In genomic region chr17:9645858-9646555, GRCh38 we compare ENCODE assay signal across 8 cellular contexts. TPM values are rescaled to one million over a fixed set of nuclear protein-coding genes. Genes with fewer than 3 reads are reported as not detected.
A peak's percentile ranks its signal among the peaks of the same experiment; 100 is the strongest.
DNase-seq lines count a peak whose midpoint lies in the region; FAIRE-seq and TF ChIP-seq lines count a peak whose summit lies in the region.

No MANE protein-coding gene starts in this region.

- CTCF ChIA-PET in mammary epithelial cell (lab: Charles Lee; ENCODE audit: low non-redundant PET) = interaction anchor here (0.5 kb wide), 1 partner anchor 972 kb away, joined by 10 read pairs; no protein-coding TSS in a partner anchor

- peak overlapping the region; percentile 93 for H2AFZ ChIP-seq in mammary epithelial cell (ENCODE audit: low read depth, low read length)

- H3K9ac ChIP-seq in mammary epithelial cell (ENCODE audit: insufficient read depth, low read length) (peak overlapping the region; percentile 81), liver (ENCODE audit: low read depth in 1 of 2, low read length in 2 of 2) (peak overlapping the region in 1 of 2 donors; percentile 17), stomach smooth muscle (ENCODE audit: low read length in 2 of 2) (no peak overlapping the region)

- no TSS peak for BruUV-seq in mammary epithelial cell (replicated peaks; lab: Mats Ljungman, UMichigan)

- no peak for TF ChIP-seq POLR2A in GM12891 (IDR thresholded peaks at IDR 0.05; ENCODE audit: low read depth, low read length)

- H3K27me3 ChIP-seq in mammary epithelial cell (ENCODE audit: insufficient read depth, low read length) = no peaks in the 10 kb centered on the region
- H3K27me3 ChIP-seq in liver (ENCODE audit: control insufficient read depth in 4 of 4, insufficient read depth in 4 of 4, low read length in 3 of 4) = no peaks in the 10 kb centered on the region
- peaks cover 26% of the 10 kb centered on the region in 2 donors for H3K27me3 ChIP-seq in stomach smooth muscle (ENCODE audit: control insufficient read depth in 1 of 2, insufficient read depth in 2 of 2, low read length in 2 of 2)

- H3K36me3 ChIP-seq in mammary epithelial cell (ENCODE audit: insufficient read depth, low read length) = no peaks in the 10 kb centered on the region
- H3K36me3 ChIP-seq in liver (ENCODE audit: control insufficient read depth in 4 of 4, insufficient read depth in 3 of 4, low read depth in 1 of 4, low read length in 3 of 4) = no peaks in the 10 kb centered on the region
- H3K36me3 ChIP-seq in stomach smooth muscle (ENCODE audit: control insufficient read depth in 2 of 2, insufficient read depth in 2 of 2, low read length in 2 of 2) = no peaks in the 10 kb centered on the region

- peak overlapping the region; percentile 63 to 79 (median 69) for H3K4me3 ChIP-seq in mammary epithelial cell (replicated peaks in 1 of 3; ENCODE audit: insufficient read depth in 1 of 3, low read depth in 2 of 3, low read length in 3 of 3)
- H3K4me3 ChIP-seq in liver (ENCODE audit: low read depth in 1 of 3, low read length in 3 of 3) = peak overlapping the region; percentile 51 to 87 (median 76)
- H3K4me3 ChIP-seq in stomach smooth muscle (ENCODE audit: low read length in 2 of 2) = peak overlapping the region; percentile 34 to 67

- in situ Hi-C loops in mammary epithelial cell (cut with MboI; ENCODE audit: low sequenced_read_pairs in 2 of 2) = no loop called here

- H3K27ac ChIP-seq in 22Rv1 (peak overlapping the region; percentile 94), mammary epithelial cell (ENCODE audit: insufficient read depth, low read depth, low read length) (peak overlapping the region; percentile 88), liver (ENCODE audit: low read depth in 1 of 2, low read length in 2 of 2) (peak overlapping the region; percentile 49 to 73), stomach smooth muscle (ENCODE audit: low read length) (no peak overlapping the region)

- no peaks in the 10 kb centered on the region for H3K9me3 ChIP-seq in mammary epithelial cell (replicated peaks; ENCODE audit: insufficient read depth, low read length)
- H3K9me3 ChIP-seq in liver (ENCODE audit: control insufficient read depth in 4 of 4, low read length in 3 of 4) = no peaks in the 10 kb centered on the region
- H3K9me3 ChIP-seq in stomach smooth muscle (ENCODE audit: control insufficient read depth in 2 of 2, low read length in 2 of 2) = no peaks in the 10 kb centered on the region

- no peak for FAIRE-seq in GM12891 (lab: Jason Lieb, UNC)

- DNase-seq in GM12891 (ENCODE audit: insufficient read length, low spot score) = peak; percentile 42
- DNase-seq in OCI-M1 (lab: John Stamatoyannopoulos, UW) = peak; percentile 63
- DNase-seq in mammary epithelial cell = peak; percentile 76
- no peak for DNase-seq in T-helper 9 cell
- no peak for DNase-seq in DMS114 treated with DMSO at 0.1 percent for 48 hours (lab: John Stamatoyannopoulos, UW; ENCODE audit: unreplicated experiment)

- WGBS in mammary epithelial cell (ENCODE audit: low coverage, missing lambda C conversion rate) = under 1% methylated on average over 20 of the region's 50 CpGs
- 3% methylated on average over 50 of the region's 50 CpGs for WGBS in liver

- no peaks in the 10 kb centered on the region for H4K20me1 ChIP-seq in mammary epithelial cell (ENCODE audit: insufficient read depth, low read length)

- dilution Hi-C loops in mammary epithelial cell (cut with HindIII; ENCODE audit: low sequenced_read_pairs) = loop anchor here (5.0 kb wide), 1 partner anchor 41 kb away; no protein-coding TSS in a partner anchor

- H3K79me2 ChIP-seq in mammary epithelial cell (ENCODE audit: insufficient read depth, low read length) = peaks cover 43% of the 10 kb centered on the region

- H3K4me1 ChIP-seq in mammary epithelial cell (ENCODE audit: insufficient read depth, low read length) (peaks cover 25% of the 10 kb centered on the region), liver (ENCODE audit: control insufficient read depth in 4 of 4, insufficient read depth in 4 of 4, low read length in 3 of 4) (peaks cover 2 to 24% (median 12%) of the 10 kb centered on the region in 4 donors), stomach smooth muscle (ENCODE audit: control insufficient read depth, insufficient read depth, low read length) (peaks cover 17% of the 10 kb centered on the region)

- TF ChIP-seq CTCF in 22Rv1 (IDR thresholded peaks at IDR 0.05) (peak; percentile 63), mammary epithelial cell (conservative IDR thresholded peaks at IDR 0.05 in 1 of 2, IDR thresholded peaks at IDR 0.05 in 1 of 2; ENCODE audit: extremely low read depth in 1 of 2, insufficient read depth in 1 of 2, low read depth in 1 of 2, low read length in 2 of 2) (peak in 1 of 2 donors; percentile 49), liver (IDR thresholded peaks at IDR 0.05; ENCODE audit: low read depth, low read length, missing input control) (no peak)

- intact Hi-C loops in mammary epithelial cell (cut with micrococcal nuclease) = loop anchor here (1.0 to 2.0 kb wide), 4 partner anchors 39 to 83 kb away; no protein-coding TSS in a partner anchor

- H3K4me2 ChIP-seq in mammary epithelial cell (ENCODE audit: insufficient read depth, low read depth, low read length) = peak overlapping the region; percentile 96

- peak in 1 of 2 donors; percentile 22 for TF ChIP-seq RAD21 in liver (IDR thresholded peaks at IDR 0.05)

TF ChIP-seq in GM12891, 5 proteins besides CTCF, POLR2A, EP300 and RAD21:
- no peak for TF ChIP-seq SPI1 (IDR thresholded peaks at IDR 0.05; ENCODE audit: low read depth, low read length)
- TF ChIP-seq POU2F2 (IDR thresholded peaks at IDR 0.05; ENCODE audit: low read depth, low read length) = no peak
- TF ChIP-seq PAX5 (IDR thresholded peaks at IDR 0.05; ENCODE audit: insufficient read depth, low read length, severe bottlenecking) = no peak
- TF ChIP-seq TAF1 (IDR thresholded peaks at IDR 0.05; ENCODE audit: low read depth, low read length) = no peak
- no peak for TF ChIP-seq POLR2AphosphoS5 (IDR thresholded peaks at IDR 0.05; ENCODE audit: low read depth, low read length)

TF ChIP-seq in liver, 16 proteins besides CTCF, POLR2A, EP300 and RAD21:
- TF ChIP-seq RXRA (IDR thresholded peaks at IDR 0.05) (peak in 1 of 2 donors; percentile 17), JUND (IDR thresholded peaks at IDR 0.05) (no peak), NR2F2 (IDR thresholded peaks at IDR 0.05) (no peak)
- TF ChIP-seq, protein P1, sequence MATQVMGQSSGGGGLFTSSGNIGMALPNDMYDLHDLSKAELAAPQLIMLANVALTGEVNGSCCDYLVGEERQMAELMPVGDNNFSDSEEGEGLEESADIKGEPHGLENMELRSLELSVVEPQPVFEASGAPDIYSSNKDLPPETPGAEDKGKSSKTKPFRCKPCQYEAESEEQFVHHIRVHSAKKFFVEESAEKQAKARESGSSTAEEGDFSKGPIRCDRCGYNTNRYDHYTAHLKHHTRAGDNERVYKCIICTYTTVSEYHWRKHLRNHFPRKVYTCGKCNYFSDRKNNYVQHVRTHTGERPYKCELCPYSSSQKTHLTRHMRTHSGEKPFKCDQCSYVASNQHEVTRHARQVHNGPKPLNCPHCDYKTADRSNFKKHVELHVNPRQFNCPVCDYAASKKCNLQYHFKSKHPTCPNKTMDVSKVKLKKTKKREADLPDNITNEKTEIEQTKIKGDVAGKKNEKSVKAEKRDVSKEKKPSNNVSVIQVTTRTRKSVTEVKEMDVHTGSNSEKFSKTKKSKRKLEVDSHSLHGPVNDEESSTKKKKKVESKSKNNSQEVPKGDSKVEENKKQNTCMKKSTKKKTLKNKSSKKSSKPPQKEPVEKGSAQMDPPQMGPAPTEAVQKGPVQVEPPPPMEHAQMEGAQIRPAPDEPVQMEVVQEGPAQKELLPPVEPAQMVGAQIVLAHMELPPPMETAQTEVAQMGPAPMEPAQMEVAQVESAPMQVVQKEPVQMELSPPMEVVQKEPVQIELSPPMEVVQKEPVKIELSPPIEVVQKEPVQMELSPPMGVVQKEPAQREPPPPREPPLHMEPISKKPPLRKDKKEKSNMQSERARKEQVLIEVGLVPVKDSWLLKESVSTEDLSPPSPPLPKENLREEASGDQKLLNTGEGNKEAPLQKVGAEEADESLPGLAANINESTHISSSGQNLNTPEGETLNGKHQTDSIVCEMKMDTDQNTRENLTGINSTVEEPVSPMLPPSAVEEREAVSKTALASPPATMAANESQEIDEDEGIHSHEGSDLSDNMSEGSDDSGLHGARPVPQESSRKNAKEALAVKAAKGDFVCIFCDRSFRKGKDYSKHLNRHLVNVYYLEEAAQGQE (IDR thresholded peaks at IDR 0.05) = no peak

RNA-seq across cellular contexts. Expression of gene USP43, which starts 0.7 kb away (rescaled TPM):
- polyA plus RNA-seq in GM12891 (2012; ENCODE audit: low read depth, missing spikeins) = 0.05 TPM
- total RNA-seq in mammary epithelial cell (1 to 10 TPM; 8.0 to 9.3 TPM), liver (1 to 10 TPM in 1 of 2 donors, under 1 TPM in 1; 0.42 to 7.4 TPM)
- polyA plus RNA-seq in mammary epithelial cell (3.7 TPM), liver (1 to 10 TPM in 1 of 2 donors, under 1 TPM in 1; 0.68 to 1.2 TPM)
- polyA minus RNA-seq in mammary epithelial cell = 19.3 TPM

Comparison
In these comparisons a context has a peak if more than half of its experiments do, and no peak if none do; other contexts are left out.
1. DNase-seq: peak in GM12891 (single experiment), OCI-M1 (single experiment) and mammary epithelial cell (single experiment); none in T-helper 9 cell (single experiment) and DMS114 treated with DMSO at 0.1 percent for 48 hours (single experiment).
2. Peak in every context shown above with its lines, with median percentiles within 50 percentile points of each other: H3K4me3 ChIP-seq.